ENCODE assay signal across 13 cellular contexts in the genomic region with DNA sequence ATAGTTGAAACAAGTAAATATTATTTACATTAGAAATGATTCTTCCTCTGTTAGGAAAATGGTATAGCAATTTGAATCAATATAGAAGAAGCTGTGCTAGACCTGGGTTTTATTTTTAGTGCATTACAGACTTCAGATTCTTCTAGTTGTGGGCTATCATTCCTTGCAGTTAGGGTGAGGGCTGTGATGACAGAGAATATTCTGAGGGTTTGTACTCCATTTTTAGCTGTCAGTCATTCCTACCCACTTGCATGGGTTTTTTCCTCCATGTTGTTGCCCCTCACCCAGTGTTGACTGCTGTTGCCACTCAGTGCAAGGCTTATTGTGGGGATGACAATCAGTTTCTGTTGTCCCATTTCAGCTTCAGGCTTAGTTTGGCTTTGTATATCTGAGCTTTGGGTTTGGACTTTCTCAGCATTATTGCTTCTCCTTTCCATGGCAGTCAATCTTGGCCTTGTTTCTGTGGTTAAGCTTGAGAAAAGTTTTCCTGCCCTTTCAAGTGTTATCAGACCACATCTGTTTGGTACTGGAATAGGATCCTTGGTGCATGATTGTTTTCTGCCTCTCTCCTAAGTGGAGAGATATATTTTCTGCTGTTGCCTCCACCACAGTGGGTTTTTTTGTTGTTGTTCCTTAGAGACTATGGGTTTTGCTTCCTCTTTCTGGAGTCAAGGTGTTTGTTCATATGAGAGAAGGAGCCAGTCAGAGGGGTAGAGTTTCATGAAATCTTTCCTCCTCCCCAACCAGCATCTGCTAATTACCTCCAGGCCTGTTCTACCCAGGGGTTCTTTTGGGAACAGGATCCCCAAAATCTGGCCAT.
DNase-seq lines count a peak whose midpoint lies in the region; ATAC-seq and TF ChIP-seq lines count a peak whose summit lies in the region.
"Had no signal": no experiment of that assay in that cellular context is flagged by ENCODE, and none has a peak within 500 bp of the region (broad histone marks: within the 10 kb centered on the region; RNA-seq: fewer than 3 reads in every experiment).

No MANE protein-coding gene starts in this region.

- ATAC-seq in GM18499 (IDR thresholded peaks at IDR 0.05; ENCODE audit: insufficient read depth, unreplicated experiment): peak; percentile 89
- ATAC-seq in GM21367 (IDR thresholded peaks at IDR 0.05; ENCODE audit: unreplicated experiment): peak; percentile 94
- ATAC-seq in HG03025 (IDR thresholded peaks at IDR 0.05; ENCODE audit: low FRiP score, unreplicated experiment): peak; percentile 97

- in situ Hi-C loops in transverse colon (cut with MboI; ENCODE audit: low pct_ligation_motif_present in 1 of 4, low pct_unique_long_range_greater_than_20kb in 1 of 4, low sequenced_read_pairs in 3 of 4): no loop called here

- TF ChIP-seq CTCF in transverse colon (IDR thresholded peaks at IDR 0.05): no peak

- H3K4me1 ChIP-seq in transverse colon: no peaks in the 10 kb centered on the region

- H3K27ac ChIP-seq in transverse colon: no peak overlapping the region
- H3K27ac ChIP-seq: parathyroid adenoma, thoracic aorta had no signal

- intact Hi-C loops in transverse colon (cut with DNase I; ENCODE audit: low total_unique reads): no loop called here
- intact Hi-C loops in head of caudate nucleus (cut with DNase I): no loop called here

- no peaks in the 10 kb centered on the region for H3K9me3 ChIP-seq in transverse colon
- H3K9me3 ChIP-seq: thoracic aorta had no signal

- no peaks in the 10 kb centered on the region for H3K27me3 ChIP-seq in transverse colon

- H3K4me3 ChIP-seq in transverse colon: no peak overlapping the region
- H3K4me3 ChIP-seq: thoracic aorta had no signal

- no peak for TF ChIP-seq POLR2A in transverse colon (IDR thresholded peaks at IDR 0.05)

- DNase-seq in MV-4-11 (lab: John Stamatoyannopoulos, UW): peak; percentile 71
- no peak for DNase-seq in transverse colon
- DNase-seq in head of caudate nucleus: no peak
- no peak for DNase-seq in HK-2 (ENCODE audit: unreplicated experiment)
- no peak for DNase-seq in NCI-H1417 treated with DMSO at 0.1 percent for 48 hours (lab: John Stamatoyannopoulos, UW)
- DNase-seq: activated CD4-positive, alpha-beta T cell treated with anti-CD3 and anti-CD28 coated beads, Interleukin-2, amount 10 ng/mL, durations not matched to agents 7 days and 5 days; activated naive CD4-positive, alpha-beta T cell; kidney glomerular epithelial cell had no signal

- no peaks in the 10 kb centered on the region for H3K36me3 ChIP-seq in transverse colon
- H3K36me3 ChIP-seq: thoracic aorta had no signal

- no peak for TF ChIP-seq EP300 in transverse colon (IDR thresholded peaks at IDR 0.05; ENCODE audit: low read depth)
